8 cellular contexts compared by ENCODE assay signal in genomic region chr1:153881764-153882163, GRCh38. TPM values are rescaled to one million over a fixed set of nuclear protein-coding genes. Genes with fewer than 3 reads are reported as not detected.
DNase-seq lines count a peak whose midpoint lies in the region; ATAC-seq and TF ChIP-seq lines count a peak whose summit lies in the region.

No MANE protein-coding gene starts in this region.

- H3K36me3 ChIP-seq in H7 (replicated peaks; ENCODE audit: control insufficient read depth, insufficient read depth, low read length) = no peaks in the 10 kb centered on the region

- H3K4me3 ChIP-seq in H7 (ENCODE audit: insufficient read depth, low read depth, low read length) = no peak overlapping the region
- H3K4me3 ChIP-seq in retinal pigment epithelial cell (ENCODE audit: low read length) = peak overlapping the region; percentile 45

- ATAC-seq in GM21528 (IDR thresholded peaks at IDR 0.05; ENCODE audit: low FRiP score, unreplicated experiment) = no peak

- DNase-seq in H7 (peak; percentile 22), NCI-H446 (lab: John Stamatoyannopoulos, UW) (peak; percentile 5 to 34), epidermal melanocyte (ENCODE audit: insufficient read length, low spot score) (peak; percentile 47), retinal pigment epithelial cell (ENCODE audit: low read depth) (peak; percentile 18), DMS114 treated with DMSO at 0.1 percent for 48 hours (lab: John Stamatoyannopoulos, UW; ENCODE audit: unreplicated experiment) (no peak), posterior vena cava (ENCODE audit: low spot score) (no peak)
- no peak for DNase-seq in activated CD4-positive, CD25-positive, alpha-beta regulatory T cell (lab: John Stamatoyannopoulos, UW)

- no peaks in the 10 kb centered on the region for H3K27me3 ChIP-seq in H7 (ENCODE audit: control insufficient read depth, insufficient read depth, low read length)

- no peak for TF ChIP-seq CTCF in retinal pigment epithelial cell (conservative IDR thresholded peaks at IDR 0.05; ENCODE audit: low read depth, low read length)

- intact Hi-C loops in posterior vena cava (cut with DNase I) = no loop called here

RNA-seq across cellular contexts. Expression of gene GATAD2B, which starts 41.0 kb away (rescaled TPM):
- total RNA-seq in H7 (2014; rRNA removed; shearing (Covaris generic)) = 8.9 and 10.9 TPM in 2 replicates
- 10 to 100 TPM; 33.5 to 43.5 TPM for total RNA-seq in posterior vena cava

Comparison
In these comparisons a context has a peak if more than half of its experiments do, and no peak if none do; other contexts are left out.
1. DNase-seq: peak in H7 (single experiment), NCI-H446 (2 of 2), epidermal melanocyte (single experiment) and retinal pigment epithelial cell (single experiment); none in activated CD4-positive, CD25-positive, alpha-beta regulatory T cell (0 of 4), DMS114 treated with DMSO at 0.1 percent for 48 hours (single experiment) and posterior vena cava (single experiment).